In the genomic region with DNA sequence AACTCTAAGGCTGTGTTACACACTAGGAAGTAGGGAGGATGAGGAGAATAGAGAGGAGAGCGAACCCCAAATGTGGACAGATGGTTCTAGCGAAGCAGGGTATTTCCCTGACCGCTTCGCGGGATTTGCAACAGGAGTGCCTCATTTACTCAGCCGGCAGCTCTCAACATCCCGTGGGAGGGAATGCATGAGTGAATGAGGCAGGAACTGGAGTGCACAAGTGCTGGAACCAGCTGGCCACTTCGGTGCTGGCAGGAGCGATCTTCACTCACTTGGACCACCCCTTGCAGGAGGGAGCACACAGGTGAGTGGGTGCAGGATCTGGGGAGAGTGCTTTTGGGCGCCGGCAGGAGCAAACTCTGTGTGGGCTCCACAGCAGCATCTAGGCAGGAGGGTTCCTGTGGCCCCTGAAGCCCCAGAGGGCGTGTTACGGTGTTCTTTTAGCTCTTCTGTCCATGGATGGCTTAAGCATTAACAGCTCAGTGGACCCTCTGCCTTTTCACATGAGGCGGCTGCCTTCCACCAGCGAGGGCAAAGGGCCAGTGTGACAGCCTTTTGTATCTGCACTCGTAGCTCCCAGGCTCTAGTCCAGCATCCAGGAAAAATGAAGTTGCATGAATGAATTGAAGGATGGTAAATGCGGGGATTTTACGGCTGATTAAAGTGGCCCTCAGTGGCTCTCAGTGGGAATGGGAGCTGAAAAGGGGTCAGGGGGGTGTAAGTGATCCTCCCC, we compare ENCODE assay signal across 25 cellular contexts. TPM values are rescaled to one million over a fixed set of nuclear protein-coding genes. Genes with fewer than 3 reads are reported as not detected.
DNase-seq lines count a peak whose midpoint lies in the region; FAIRE-seq lines count a peak whose summit lies in the region.
"Had no signal": no experiment of that assay in that cellular context is flagged by ENCODE, and none has a peak within 500 bp of the region (broad histone marks: within the 10 kb centered on the region; RNA-seq: fewer than 3 reads in every experiment).

No MANE protein-coding gene starts in this region.

- no peak overlapping the region for H3K27ac ChIP-seq in small intestine (ENCODE audit: low read depth in 1 of 2, low read length in 1 of 2)
- H3K27ac ChIP-seq: A549, heart right ventricle, SJSA1, spleen, uterus had no signal

- H3K27me3 ChIP-seq in small intestine (ENCODE audit: control insufficient read depth in 2 of 2, insufficient read depth in 2 of 2, low read length in 2 of 2) = peaks cover 0 to 19% of the 10 kb centered on the region in 2 donors
- H3K27me3 ChIP-seq: uterus had no signal

- H3K4me1 ChIP-seq in small intestine (ENCODE audit: control insufficient read depth in 2 of 2, insufficient read depth in 1 of 2, low read depth in 1 of 2, low read length in 1 of 2) = no peaks in the 10 kb centered on the region
- H3K4me1 ChIP-seq: A549, heart right ventricle, SJSA1, spleen, uterus had no signal

- no peak overlapping the region for H3K4me3 ChIP-seq in small intestine (ENCODE audit: low read depth in 1 of 2, low read length in 2 of 2)
- H3K4me3 ChIP-seq: A549, heart right ventricle, SJSA1, spleen, uterus had no signal

- 67 to 71% (median 69%) methylated on average over 18 of the region's 18 CpGs for WGBS in small intestine, 3 donors

- H3K9me3 ChIP-seq in small intestine (ENCODE audit: control insufficient read depth, low read depth) = no peaks in the 10 kb centered on the region
- H3K9me3 ChIP-seq: A549, heart right ventricle, SJSA1, spleen, uterus had no signal

- DNase-seq in NCI-H82 (lab: John Stamatoyannopoulos, UW) (peak; percentile 20), NCI-H82 treated with DMSO at 0.1 percent for 48 hours (lab: John Stamatoyannopoulos, UW; ENCODE audit: unreplicated experiment) (no peak), NCI-H2107 treated with DMSO at 0.1 percent for 48 hours (lab: John Stamatoyannopoulos, UW; ENCODE audit: unreplicated experiment) (peak; percentile 31), dedifferentiated amniotic fluid mesenchymal stem cell (ENCODE audit: extremely low spot score) (peak; percentile 13), superior temporal gyrus (ENCODE audit: extremely low spot score) (peak; percentile 29), NCI-H1105 (lab: John Stamatoyannopoulos, UW) (no peak), small intestine (no peak), posterior vena cava (ENCODE audit: low spot score) (no peak)
- DNase-seq: activated CD4-positive, alpha-beta memory T cell treated with anti-CD3 and anti-CD28 coated beads, Interleukin-2, amount 10 ng/mL, durations not matched to agents 7 days and 5 days; activated CD4-positive, CD25-positive, alpha-beta regulatory T cell treated with anti-CD3 and anti-CD28 coated beads, Interleukin-2, amount 50 U/mL, for 72 hours; Calu3; GDM1; GOT3; heart right ventricle; KBM-7; mesenchymal stem cell; MM.1S; NCI-H510A; spleen; stimulated activated CD4-positive, alpha-beta T cell treated with anti-CD3 and anti-CD28 coated beads, Interleukin-2, amount 100 ng/mL, for 48 hours; uterus had no signal

- intact Hi-C loops in posterior vena cava (cut with DNase I) = no loop called here

- FAIRE-seq in small intestine (lab: Jason Lieb, UNC) = no peak
- FAIRE-seq: A549, GM18507, TTC549 had no signal

- no peaks in the 10 kb centered on the region for H3K36me3 ChIP-seq in small intestine (ENCODE audit: control insufficient read depth in 2 of 2, insufficient read depth in 2 of 2, low read length in 2 of 2)
- H3K36me3 ChIP-seq: heart right ventricle, SJSA1, spleen, uterus had no signal

RNA-seq across cellular contexts. Expression of a gene that starts 17.4 kb away (rescaled TPM):
- polyA plus RNA-seq in small intestine = 10 to 100 TPM; 41.8 to 51.0 (median 46.5) TPM
- 10 to 100 TPM; 20.7 to 20.9 TPM for total RNA-seq in posterior vena cava

Comparison
In these comparisons a context has a peak if more than half of its experiments do, and no peak if none do; other contexts are left out.
1. DNase-seq: peak in NCI-H82 (single experiment), NCI-H2107 treated with DMSO at 0.1 percent for 48 hours (single experiment), dedifferentiated amniotic fluid mesenchymal stem cell (single experiment) and superior temporal gyrus (single experiment); none in NCI-H82 treated with DMSO at 0.1 percent for 48 hours (single experiment), NCI-H1105 (single experiment), small intestine (single experiment) and posterior vena cava (single experiment).